ENCODE assay signal across 9 cellular contexts in genomic region chr11:10806206-10806605, GRCh38. TPM values are rescaled to one million over a fixed set of nuclear protein-coding genes. Genes with fewer than 3 reads are reported as not detected.
DNase-seq lines count a peak whose midpoint lies in the region; ATAC-seq and TF ChIP-seq lines count a peak whose summit lies in the region.
"Had no signal": no experiment of that assay in that cellular context is flagged by ENCODE, and none has a peak within 500 bp of the region (broad histone marks: within the 10 kb centered on the region; RNA-seq: fewer than 3 reads in every experiment).

No MANE protein-coding gene starts in this region.

- peaks cover 62% of the 10 kb centered on the region for H3K79me2 ChIP-seq in hepatocyte

- no peak for ATAC-seq in stimulated activated memory B cell treated with anti-CD40 and anti-IgM and Interleukin-4, amounts not matched to agents 10 μg/mL and 1 μg/mL and 100 μg/mL, for 72 hours
- ATAC-seq in HG02571 (IDR thresholded peaks at IDR 0.05; ENCODE audit: unreplicated experiment), result no peak

- H4K20me1 ChIP-seq in hepatocyte (ENCODE audit: insufficient read depth, poor library complexity, severe bottlenecking), result peaks cover 63% of the 10 kb centered on the region

- H3K9me3 ChIP-seq in hepatocyte (ENCODE audit: low read depth), result no peaks in the 10 kb centered on the region

- H3K4me3 ChIP-seq in hepatocyte, result no peak overlapping the region

- DNase-seq in activated T-cell treated with anti-CD3 and anti-CD28 coated beads, Interleukin-2, amount 50 U/mL, for 24 hours, result no peak
- DNase-seq in activated T-cell treated with anti-CD3 and anti-CD28 coated beads, Interleukin-2, amount 50 U/mL, for 1 hour, result no peak
- DNase-seq in activated CD4-positive, alpha-beta memory T cell treated with anti-CD3 and anti-CD28 coated beads, Interleukin-2, amount 10 ng/mL, durations not matched to agents 7 days and 5 days, result no peak
- DNase-seq in hepatocyte (ENCODE audit: low spot score) (no peak), HK-2 (ENCODE audit: unreplicated experiment) (no peak)
- no peak for DNase-seq in effector CD4-positive, alpha-beta T cell
- DNase-seq: NCI-H2029 had no signal

- no peak overlapping the region for H2AFZ ChIP-seq in hepatocyte

- H3K9me3 Mint-ChIP-seq in activated T-cell treated with anti-CD3 and anti-CD28 coated beads, Interleukin-2, amount 50 U/mL, for 24 hours, result no peaks in the 10 kb centered on the region
- no peaks in the 10 kb centered on the region for H3K9me3 Mint-ChIP-seq in activated CD4-positive, alpha-beta memory T cell treated with anti-CD3 and anti-CD28 coated beads, Interleukin-2, amount 10 ng/mL, durations not matched to agents 7 days and 5 days
- no peaks in the 10 kb centered on the region for H3K9me3 Mint-ChIP-seq in stimulated activated memory B cell treated with anti-CD40 and anti-IgM and Interleukin-4, amounts not matched to agents 10 μg/mL and 1 μg/mL and 100 μg/mL, for 72 hours

- H3K4me1 Mint-ChIP-seq in activated T-cell treated with anti-CD3 and anti-CD28 coated beads, Interleukin-2, amount 50 U/mL, for 24 hours (ENCODE audit: low read depth), result peaks cover 71% of the 10 kb centered on the region
- peaks cover 61% of the 10 kb centered on the region for H3K4me1 Mint-ChIP-seq in activated CD4-positive, alpha-beta memory T cell treated with anti-CD3 and anti-CD28 coated beads, Interleukin-2, amount 10 ng/mL, durations not matched to agents 7 days and 5 days
- H3K4me1 Mint-ChIP-seq in stimulated activated memory B cell treated with anti-CD40 and anti-IgM and Interleukin-4, amounts not matched to agents 10 μg/mL and 1 μg/mL and 100 μg/mL, for 72 hours, result peaks cover 40% of the 10 kb centered on the region

- peaks cover 21% of the 10 kb centered on the region for H3K4me1 ChIP-seq in hepatocyte (ENCODE audit: insufficient read depth)

- H3K4me3 Mint-ChIP-seq in activated T-cell treated with anti-CD3 and anti-CD28 coated beads, Interleukin-2, amount 50 U/mL, for 24 hours, result peak overlapping the region; percentile 94
- peak overlapping the region; percentile 94 for H3K4me3 Mint-ChIP-seq in activated CD4-positive, alpha-beta memory T cell treated with anti-CD3 and anti-CD28 coated beads, Interleukin-2, amount 10 ng/mL, durations not matched to agents 7 days and 5 days
- no peak overlapping the region for H3K4me3 Mint-ChIP-seq in stimulated activated memory B cell treated with anti-CD40 and anti-IgM and Interleukin-4, amounts not matched to agents 10 μg/mL and 1 μg/mL and 100 μg/mL, for 72 hours

- CTCF ChIA-PET in activated CD4-positive, alpha-beta memory T cell treated with anti-CD3 and anti-CD28 coated beads, Interleukin-2, amount 10 ng/mL, durations not matched to agents 7 days and 5 days (lab: Charles Lee), result interaction anchor here (6.7 kb wide), 1 partner anchor 15 kb away, joined by 57 read pairs; no protein-coding TSS in a partner anchor

- peaks cover 80% of the 10 kb centered on the region for H3K36me3 Mint-ChIP-seq in activated T-cell treated with anti-CD3 and anti-CD28 coated beads, Interleukin-2, amount 50 U/mL, for 24 hours (ENCODE audit: low read depth)
- H3K36me3 Mint-ChIP-seq in activated CD4-positive, alpha-beta memory T cell treated with anti-CD3 and anti-CD28 coated beads, Interleukin-2, amount 10 ng/mL, durations not matched to agents 7 days and 5 days (ENCODE audit: low read depth), result peaks cover 71% of the 10 kb centered on the region
- peaks cover 66% of the 10 kb centered on the region for H3K36me3 Mint-ChIP-seq in stimulated activated memory B cell treated with anti-CD40 and anti-IgM and Interleukin-4, amounts not matched to agents 10 μg/mL and 1 μg/mL and 100 μg/mL, for 72 hours

- H3K27me3 ChIP-seq in hepatocyte, result no peaks in the 10 kb centered on the region

- no peak for TF ChIP-seq CTCF in hepatocyte (IDR thresholded peaks at IDR 0.05; ENCODE audit: poor library complexity)

- H3K9me2 ChIP-seq in hepatocyte (replicated peaks; ENCODE audit: insufficient read depth), result no peaks in the 10 kb centered on the region

- POLR2A ChIA-PET in activated CD4-positive, alpha-beta memory T cell treated with anti-CD3 and anti-CD28 coated beads, Interleukin-2, amount 10 ng/mL, durations not matched to agents 7 days and 5 days (lab: Charles Lee), result interaction anchor here (1.0 to 10.3 kb wide), 5 partner anchors 8 to 72 kb away, joined by 3 to 379 read pairs (median 84); partner anchors contain the start of gene ZBED5

- no peaks in the 10 kb centered on the region for H3K27me3 Mint-ChIP-seq in activated T-cell treated with anti-CD3 and anti-CD28 coated beads, Interleukin-2, amount 50 U/mL, for 24 hours
- H3K27me3 Mint-ChIP-seq in activated CD4-positive, alpha-beta memory T cell treated with anti-CD3 and anti-CD28 coated beads, Interleukin-2, amount 10 ng/mL, durations not matched to agents 7 days and 5 days, result no peaks in the 10 kb centered on the region
- H3K27me3 Mint-ChIP-seq in stimulated activated memory B cell treated with anti-CD40 and anti-IgM and Interleukin-4, amounts not matched to agents 10 μg/mL and 1 μg/mL and 100 μg/mL, for 72 hours, result no peaks in the 10 kb centered on the region

- peak overlapping the region; percentile 10 for H3K27ac ChIP-seq in hepatocyte

- peak overlapping the region; percentile 88 for H3K4me2 ChIP-seq in hepatocyte

- H3K36me3 ChIP-seq in hepatocyte (replicated peaks; ENCODE audit: insufficient read depth, low read depth), result peaks cover 9% of the 10 kb centered on the region

- peak overlapping the region; percentile 98 for H3K27ac Mint-ChIP-seq in activated T-cell treated with anti-CD3 and anti-CD28 coated beads, Interleukin-2, amount 50 U/mL, for 24 hours
- no peak overlapping the region for H3K27ac Mint-ChIP-seq in activated CD4-positive, alpha-beta memory T cell treated with anti-CD3 and anti-CD28 coated beads, Interleukin-2, amount 10 ng/mL, durations not matched to agents 7 days and 5 days
- peak overlapping the region; percentile 100 for H3K27ac Mint-ChIP-seq in stimulated activated memory B cell treated with anti-CD40 and anti-IgM and Interleukin-4, amounts not matched to agents 10 μg/mL and 1 μg/mL and 100 μg/mL, for 72 hours

- WGBS in hepatocyte (ENCODE audit: low lambda C conversion rate, missing lambda C conversion rate), result 79% methylated on average over 4 of the region's 4 CpGs

RNA-seq across cellular contexts. Expression of gene EIF4G2, which starts 2.5 kb away (rescaled TPM):
- 100 to 1,000 TPM; 548 to 594 TPM for total RNA-seq in activated CD4-positive, alpha-beta memory T cell treated with anti-CD3 and anti-CD28 coated beads, Interleukin-2, amount 10 ng/mL, durations not matched to agents 7 days and 5 days
- total RNA-seq in hepatocyte, result 605 and 638 TPM in 2 replicates
- 452 and 503 TPM in 2 replicates for polyA plus RNA-seq in hepatocyte

RNA-seq across cellular contexts. Expression of gene ZBED5, which starts 51.6 kb away (rescaled TPM):
- total RNA-seq in activated CD4-positive, alpha-beta memory T cell treated with anti-CD3 and anti-CD28 coated beads, Interleukin-2, amount 10 ng/mL, durations not matched to agents 7 days and 5 days, result 10 to 100 TPM; 44.2 to 45.6 TPM
- total RNA-seq in hepatocyte, result 39.5 and 46.2 TPM in 2 replicates
- 29.3 and 30.5 TPM in 2 replicates for polyA plus RNA-seq in hepatocyte

RNA-seq across cellular contexts. Expression of gene CTR9, which starts 55.2 kb away (rescaled TPM):
- total RNA-seq in activated CD4-positive, alpha-beta memory T cell treated with anti-CD3 and anti-CD28 coated beads, Interleukin-2, amount 10 ng/mL, durations not matched to agents 7 days and 5 days, result 10 to 100 TPM; 48.4 to 54.5 TPM
- 28.0 and 29.1 TPM in 2 replicates for total RNA-seq in hepatocyte
- 23.6 and 24.4 TPM in 2 replicates for polyA plus RNA-seq in hepatocyte
